In the genomic region with DNA sequence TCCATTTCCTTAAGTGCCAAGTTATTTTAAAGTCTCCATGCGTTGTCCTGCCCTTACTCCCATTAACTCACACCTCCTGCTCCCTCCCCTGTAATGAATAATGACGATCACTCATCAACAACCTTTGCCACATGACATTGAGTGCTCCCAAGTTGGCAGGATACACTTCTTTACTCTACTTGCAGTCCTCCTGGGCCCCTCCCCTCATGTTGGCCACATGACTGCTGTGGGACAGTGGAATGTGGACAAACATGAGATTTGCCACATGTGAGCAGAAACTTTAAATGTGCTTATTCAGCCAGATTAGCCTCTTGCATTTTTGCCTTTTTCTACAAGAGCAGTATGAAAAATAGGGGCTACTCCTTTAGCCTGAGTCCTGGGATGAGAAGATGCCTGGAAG, we compare ENCODE assay signal across 28 cellular contexts.
"Had no signal": no experiment of that assay in that cellular context is flagged by ENCODE, and none has a peak within 500 bp of the region (broad histone marks: within the 10 kb centered on the region; RNA-seq: fewer than 3 reads in every experiment).

No MANE protein-coding gene starts in this region.

- H3K27ac ChIP-seq: brain microvascular endothelial cell, SK-N-MC, VCaP had no signal

- H3K27me3 ChIP-seq: brain microvascular endothelial cell had no signal

- H3K4me3 ChIP-seq: K562, SK-N-MC had no signal

- H3K27me3 Mint-ChIP-seq: activated CD4-positive, alpha-beta T cell treated with anti-CD3 and anti-CD28 coated beads, Interleukin-2, amount 10 ng/mL, durations not matched to agents 7 days and 5 days had no signal

- H3K36me3 ChIP-seq: brain microvascular endothelial cell had no signal

- H3K4me3 Mint-ChIP-seq: activated CD4-positive, alpha-beta memory T cell treated with anti-CD3 and anti-CD28 coated beads for 36 hours; activated CD4-positive, alpha-beta T cell treated with anti-CD3 and anti-CD28 coated beads, Interleukin-2, amount 10 ng/mL, durations not matched to agents 7 days and 5 days; activated naive CD4-positive, alpha-beta T cell treated with anti-CD3 and anti-CD28 coated beads for 36 hours; activated naive CD8-positive, alpha-beta T cell; activated T-helper 17 cell treated with anti-CD3 and anti-CD28 coated beads, Interleukin-2, amount 50 U/mL, for 72 hours; T-cell had no signal

- DNase-seq: activated CD4-positive, alpha-beta memory T cell treated with anti-CD3 and anti-CD28 coated beads for 36 hours; activated CD4-positive, alpha-beta T cell treated with anti-CD3 and anti-CD28 coated beads, Interleukin-2, amount 10 ng/mL, durations not matched to agents 7 days and 5 days; activated CD4-positive, CD25-positive, alpha-beta regulatory T cell; activated CD8-positive, alpha-beta memory T cell treated with anti-CD3 and anti-CD28 coated beads for 24 hours; activated gamma-delta T cell; activated naive CD4-positive, alpha-beta T cell treated with anti-CD3 and anti-CD28 coated beads for 36 hours; activated T-cell treated with anti-CD3 and anti-CD28 coated beads for 4 hours; activated T-cell treated with anti-CD3 and anti-CD28 coated beads, Interleukin-2, amount 50 U/mL, for 48 hours; amygdala; brain microvascular endothelial cell; Karpas-422; NCI-H1930; NCI-H2107; NCI-H2171 treated with DMSO at 0.1 percent for 48 hours; NCI-H345; NCI-H510A; NCI-H526 treated with DMSO at 0.1 percent for 48 hours; NCI-H82; RPMI8226; T-cell; T-helper 2 cell had no signal

- H3K36me3 Mint-ChIP-seq: activated CD4-positive, alpha-beta memory T cell treated with anti-CD3 and anti-CD28 coated beads for 36 hours; activated naive CD8-positive, alpha-beta T cell; T-cell had no signal

- ATAC-seq: activated T-helper 17 cell treated with anti-CD3 and anti-CD28 coated beads, Interleukin-2, amount 50 U/mL, for 72 hours; K562; Right ventricle myocardium inferior; T-cell had no signal

- H3K4me1 Mint-ChIP-seq: activated CD4-positive, alpha-beta T cell treated with anti-CD3 and anti-CD28 coated beads, Interleukin-2, amount 10 ng/mL, durations not matched to agents 7 days and 5 days; activated T-helper 17 cell treated with anti-CD3 and anti-CD28 coated beads, Interleukin-2, amount 50 U/mL, for 72 hours; T-cell had no signal

- H3K27ac Mint-ChIP-seq: activated CD4-positive, alpha-beta memory T cell treated with anti-CD3 and anti-CD28 coated beads for 36 hours; activated CD4-positive, alpha-beta T cell treated with anti-CD3 and anti-CD28 coated beads, Interleukin-2, amount 10 ng/mL, durations not matched to agents 7 days and 5 days; activated naive CD4-positive, alpha-beta T cell treated with anti-CD3 and anti-CD28 coated beads for 36 hours; activated naive CD8-positive, alpha-beta T cell; activated T-helper 17 cell treated with anti-CD3 and anti-CD28 coated beads, Interleukin-2, amount 50 U/mL, for 72 hours; T-cell had no signal

- H3K9me3 Mint-ChIP-seq: activated CD4-positive, alpha-beta memory T cell treated with anti-CD3 and anti-CD28 coated beads for 36 hours; activated CD4-positive, alpha-beta T cell treated with anti-CD3 and anti-CD28 coated beads, Interleukin-2, amount 10 ng/mL, durations not matched to agents 7 days and 5 days; activated naive CD4-positive, alpha-beta T cell treated with anti-CD3 and anti-CD28 coated beads for 36 hours; activated T-helper 17 cell treated with anti-CD3 and anti-CD28 coated beads, Interleukin-2, amount 50 U/mL, for 72 hours; T-cell had no signal

- FAIRE-seq: astrocyte, K562 had no signal
